In genomic region chr6:112929661-112930060, GRCh38 we compare ENCODE assay signal across 19 cellular contexts.
"Had no signal": no experiment of that assay in that cellular context is flagged by ENCODE, and none has a peak within 500 bp of the region (broad histone marks: within the 10 kb centered on the region; RNA-seq: fewer than 3 reads in every experiment).

No MANE protein-coding gene starts in this region.

- H3K27me3 Mint-ChIP-seq: activated naive CD8-positive, alpha-beta T cell treated with anti-CD3 and anti-CD28 coated beads, Interleukin-2, amount 10 ng/mL, durations not matched to agents 7 days and 5 days; naive thymus-derived CD8-positive, alpha-beta T cell; stimulated activated naive CD8-positive, alpha-beta T cell treated with anti-CD3 and anti-CD28 coated beads, Interleukin-15, Interleukin-2, amounts not matched to agents 100 ng/mL and 50 ng/mL, for 24 hours; T-helper 17 cell had no signal

- H3K4me1 ChIP-seq: prostate gland, thyroid gland had no signal

- H3K27me3 ChIP-seq: heart left ventricle, ovary, thyroid gland had no signal

- H3K36me3 Mint-ChIP-seq: activated naive CD8-positive, alpha-beta T cell treated with anti-CD3 and anti-CD28 coated beads, Interleukin-2, amount 10 ng/mL, durations not matched to agents 7 days and 5 days had no signal

- H3K9me3 ChIP-seq: heart left ventricle, left ventricle myocardium inferior, ovary, prostate gland, thyroid gland had no signal

- H3K27ac Mint-ChIP-seq: activated naive CD4-positive, alpha-beta T cell treated with anti-CD3 and anti-CD28 coated beads for 36 hours; activated naive CD8-positive, alpha-beta T cell treated with anti-CD3 and anti-CD28 coated beads, Interleukin-2, amount 10 ng/mL, durations not matched to agents 7 days and 5 days; activated T-cell treated with anti-CD3 and anti-CD28 coated beads, Interleukin-2, amount 50 U/mL, for 72 hours; naive thymus-derived CD8-positive, alpha-beta T cell; stimulated activated naive CD8-positive, alpha-beta T cell treated with anti-CD3 and anti-CD28 coated beads, Interleukin-15, Interleukin-2, amounts not matched to agents 100 ng/mL and 50 ng/mL, for 24 hours; T-helper 17 cell had no signal

- H3K4me1 Mint-ChIP-seq: activated naive CD8-positive, alpha-beta T cell treated with anti-CD3 and anti-CD28 coated beads, Interleukin-2, amount 10 ng/mL, durations not matched to agents 7 days and 5 days; naive thymus-derived CD8-positive, alpha-beta T cell; T-helper 17 cell had no signal

- H3K36me3 ChIP-seq: heart left ventricle, left ventricle myocardium inferior, ovary, prostate gland, thyroid gland had no signal

- DNase-seq: activated CD4-positive, alpha-beta T cell treated with anti-CD3 and anti-CD28 coated beads for 4 hours; activated CD4-positive, alpha-beta T cell treated with anti-CD3 and anti-CD28 coated beads, Interleukin-2, amount 50 U/mL, for 48 hours; activated CD4-positive, CD25-positive, alpha-beta regulatory T cell; activated effector memory CD4-positive, alpha-beta T cell treated with Interleukin-2 at 50 U/mL for 16 hours; activated naive CD4-positive, alpha-beta T cell treated with anti-CD3 and anti-CD28 coated beads for 36 hours; activated naive CD8-positive, alpha-beta T cell treated with anti-CD3 and anti-CD28 coated beads, Interleukin-2, amount 10 ng/mL, durations not matched to agents 7 days and 5 days; activated T-cell treated with anti-CD3 and anti-CD28 coated beads, Interleukin-2, amount 50 U/mL, for 72 hours; amygdala; cerebellar nuclear complex; heart left ventricle; left ventricle myocardium inferior; naive thymus-derived CD8-positive, alpha-beta T cell; ovary; substantia nigra; T-helper 17 cell; thyroid gland had no signal

- H3K9me3 Mint-ChIP-seq: activated naive CD4-positive, alpha-beta T cell treated with anti-CD3 and anti-CD28 coated beads for 36 hours; activated naive CD8-positive, alpha-beta T cell treated with anti-CD3 and anti-CD28 coated beads, Interleukin-2, amount 10 ng/mL, durations not matched to agents 7 days and 5 days had no signal

- ATAC-seq: activated T-cell treated with anti-CD3 and anti-CD28 coated beads, Interleukin-2, amount 50 U/mL, for 72 hours; heart left ventricle; naive thymus-derived CD8-positive, alpha-beta T cell; T-helper 17 cell had no signal

- H3K4me3 ChIP-seq: heart left ventricle, left ventricle myocardium inferior, ovary, prostate gland, thyroid gland had no signal

- H3K27ac ChIP-seq: epithelial cell of prostate, heart left ventricle, left ventricle myocardium inferior, ovary, prostate gland, thyroid gland had no signal

- H3K4me3 Mint-ChIP-seq: activated naive CD4-positive, alpha-beta T cell treated with anti-CD3 and anti-CD28 coated beads for 36 hours; activated naive CD8-positive, alpha-beta T cell treated with anti-CD3 and anti-CD28 coated beads, Interleukin-2, amount 10 ng/mL, durations not matched to agents 7 days and 5 days; activated T-cell treated with anti-CD3 and anti-CD28 coated beads, Interleukin-2, amount 50 U/mL, for 72 hours; naive thymus-derived CD8-positive, alpha-beta T cell; stimulated activated naive CD8-positive, alpha-beta T cell treated with anti-CD3 and anti-CD28 coated beads, Interleukin-15, Interleukin-2, amounts not matched to agents 100 ng/mL and 50 ng/mL, for 24 hours; T-helper 17 cell had no signal
